22 cellular contexts compared by ENCODE assay signal in the genomic region with DNA sequence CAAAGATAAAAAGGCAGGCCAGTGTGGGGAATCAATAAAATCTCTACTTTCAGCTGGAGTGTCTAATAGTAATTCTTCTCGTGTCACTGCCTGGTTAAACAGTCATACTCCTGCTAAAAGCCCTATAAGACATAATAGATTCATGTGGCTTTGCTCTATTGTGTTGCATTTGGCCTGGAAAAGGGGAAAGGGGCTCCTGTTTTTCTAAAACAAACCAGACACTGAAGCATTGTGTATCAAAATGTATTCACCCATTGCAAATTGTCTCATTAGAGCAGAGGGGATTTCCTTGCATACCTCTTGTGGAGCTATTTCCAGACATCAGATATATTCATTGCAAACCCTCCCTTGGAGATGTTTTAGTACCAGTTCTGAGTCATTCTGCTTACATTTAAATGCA.
"Had no signal": no experiment of that assay in that cellular context is flagged by ENCODE, and none has a peak within 500 bp of the region (broad histone marks: within the 10 kb centered on the region; RNA-seq: fewer than 3 reads in every experiment).

No MANE protein-coding gene starts in this region.

- H3K9me3 Mint-ChIP-seq: activated naive CD4-positive, alpha-beta T cell treated with anti-CD3 and anti-CD28 coated beads, Interleukin-2, amount 10 ng/mL, durations not matched to agents 7 days and 5 days; activated naive CD8-positive, alpha-beta T cell treated with anti-CD3 and anti-CD28 coated beads, Interleukin-2, amount 50 U/mL, for 24 hours; dendritic cell treated with granulocyte-macrophage colony-stimulating factor and Interleukin-4, amounts not matched to agents 40 ng/mL and 50 ng/mL, for 4 days; nephron progenitor cell; stimulated activated naive CD8-positive, alpha-beta T cell treated with anti-CD3 and anti-CD28 coated beads, Interleukin-15, Interleukin-2, amounts not matched to agents 100 ng/mL and 50 ng/mL, for 24 hours had no signal

- H3K27ac Mint-ChIP-seq: activated naive CD4-positive, alpha-beta T cell treated with anti-CD3 and anti-CD28 coated beads, Interleukin-2, amount 10 ng/mL, durations not matched to agents 7 days and 5 days; activated naive CD8-positive, alpha-beta T cell treated with anti-CD3 and anti-CD28 coated beads, Interleukin-2, amount 50 U/mL, for 24 hours; dendritic cell treated with granulocyte-macrophage colony-stimulating factor and Interleukin-4, amounts not matched to agents 40 ng/mL and 50 ng/mL, for 4 days; nephron progenitor cell; stimulated activated naive CD8-positive, alpha-beta T cell treated with anti-CD3 and anti-CD28 coated beads, Interleukin-15, Interleukin-2, amounts not matched to agents 100 ng/mL and 50 ng/mL, for 24 hours had no signal

- H3K27me3 Mint-ChIP-seq: activated naive CD4-positive, alpha-beta T cell treated with anti-CD3 and anti-CD28 coated beads, Interleukin-2, amount 10 ng/mL, durations not matched to agents 7 days and 5 days had no signal

- H3K36me3 Mint-ChIP-seq: activated naive CD4-positive, alpha-beta T cell treated with anti-CD3 and anti-CD28 coated beads, Interleukin-2, amount 10 ng/mL, durations not matched to agents 7 days and 5 days had no signal

- H3K4me3 Mint-ChIP-seq: activated naive CD4-positive, alpha-beta T cell treated with anti-CD3 and anti-CD28 coated beads, Interleukin-2, amount 10 ng/mL, durations not matched to agents 7 days and 5 days; activated naive CD8-positive, alpha-beta T cell treated with anti-CD3 and anti-CD28 coated beads, Interleukin-2, amount 50 U/mL, for 24 hours; dendritic cell treated with granulocyte-macrophage colony-stimulating factor and Interleukin-4, amounts not matched to agents 40 ng/mL and 50 ng/mL, for 4 days; nephron progenitor cell; stimulated activated naive CD8-positive, alpha-beta T cell treated with anti-CD3 and anti-CD28 coated beads, Interleukin-15, Interleukin-2, amounts not matched to agents 100 ng/mL and 50 ng/mL, for 24 hours had no signal

- DNase-seq: activated CD4-positive, alpha-beta T cell treated with anti-CD3 and anti-CD28 coated beads, Interleukin-2, amount 50 U/mL, for 1 hour; activated CD4-positive, CD25-positive, alpha-beta regulatory T cell treated with anti-CD3 and anti-CD28 coated beads, Interleukin-2, amount 50 U/mL, for 72 hours; activated CD8-positive, alpha-beta memory T cell treated with anti-CD3 and anti-CD28 coated beads for 24 hours; activated CD8-positive, alpha-beta memory T cell treated with anti-CD3 and anti-CD28 coated beads, Interleukin-2, amount 50 U/mL, for 48 hours; activated effector memory CD4-positive, alpha-beta T cell treated with Interleukin-2 at 50 U/mL for 16 hours; activated naive CD4-positive, alpha-beta T cell treated with anti-CD3 and anti-CD28 coated beads, Interleukin-2, amount 10 ng/mL, durations not matched to agents 7 days and 5 days; activated naive CD8-positive, alpha-beta T cell treated with anti-CD3 and anti-CD28 coated beads, Interleukin-2, amount 50 U/mL, for 24 hours; activated T-cell treated with anti-CD3 and anti-CD28 coated beads, Interleukin-2, amount 50 U/mL, for 48 hours; aorta; effector memory CD4-positive, alpha-beta T cell; esophagus squamous epithelium; left colon; lower lobe of right lung; midbrain; nephron progenitor cell; ovary; psoas muscle; right cardiac atrium; T-helper 2 cell; uterus had no signal

- H3K4me1 Mint-ChIP-seq: activated naive CD4-positive, alpha-beta T cell treated with anti-CD3 and anti-CD28 coated beads, Interleukin-2, amount 10 ng/mL, durations not matched to agents 7 days and 5 days; activated naive CD8-positive, alpha-beta T cell treated with anti-CD3 and anti-CD28 coated beads, Interleukin-2, amount 50 U/mL, for 24 hours had no signal
